Comparison of ENCODE assay signal across 1 cellular context in the genomic region with DNA sequence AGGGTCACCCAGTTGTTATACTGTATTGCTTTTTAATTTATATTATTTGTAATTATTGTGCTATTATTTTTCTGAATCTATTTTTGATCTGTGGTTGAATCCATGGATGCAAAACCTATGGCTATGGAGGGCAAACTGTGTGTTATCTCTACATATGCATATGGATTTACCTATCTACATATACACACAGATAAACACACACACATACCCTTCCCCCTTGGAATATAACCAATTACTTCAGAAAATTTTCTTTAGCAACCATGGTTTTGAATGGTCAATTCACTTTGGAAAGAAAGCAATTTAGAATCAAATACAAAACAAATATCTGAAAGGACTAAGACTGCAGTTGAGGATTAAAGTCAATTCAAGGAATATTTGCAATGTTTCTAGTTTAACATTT.
TF ChIP-seq lines count a peak whose summit lies in the region.

No MANE protein-coding gene starts in this region.

TF ChIP-seq in HepG2, 621 proteins besides CTCF, POLR2A, EP300 and RAD21:
- TF ChIP-seq ZNF44 (CRISPR knock-in tag; IDR thresholded peaks at IDR 0.05), result no peak
- TF ChIP-seq, protein P1, sequence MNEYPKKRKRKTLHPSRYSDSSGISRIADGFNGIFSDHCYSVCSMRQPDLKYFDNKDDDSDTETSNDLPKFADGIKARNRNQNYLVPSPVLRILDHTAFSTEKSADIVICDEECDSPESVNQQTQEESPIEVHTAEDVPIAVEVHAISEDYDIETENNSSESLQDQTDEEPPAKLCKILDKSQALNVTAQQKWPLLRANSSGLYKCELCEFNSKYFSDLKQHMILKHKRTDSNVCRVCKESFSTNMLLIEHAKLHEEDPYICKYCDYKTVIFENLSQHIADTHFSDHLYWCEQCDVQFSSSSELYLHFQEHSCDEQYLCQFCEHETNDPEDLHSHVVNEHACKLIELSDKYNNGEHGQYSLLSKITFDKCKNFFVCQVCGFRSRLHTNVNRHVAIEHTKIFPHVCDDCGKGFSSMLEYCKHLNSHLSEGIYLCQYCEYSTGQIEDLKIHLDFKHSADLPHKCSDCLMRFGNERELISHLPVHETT (CRISPR knock-in tag; conservative IDR thresholded peaks at IDR 0.05), result no peak
- TF ChIP-seq CHD2 (IDR thresholded peaks at IDR 0.05; ENCODE audit: low read depth, low read length), result no peak
- no peak for TF ChIP-seq ZNF432 (CRISPR knock-in tag; IDR thresholded peaks at IDR 0.05; ENCODE audit: borderline replicate concordance)
- TF ChIP-seq ZNF382 (CRISPR knock-in tag; IDR thresholded peaks at IDR 0.05; ENCODE audit: borderline replicate concordance), result no peak
- TF ChIP-seq CREB3 (CRISPR knock-in tag; IDR thresholded peaks at IDR 0.05), result no peak
